In genomic region chr11:3747704-3748103, GRCh38 we compare ENCODE assay signal across 11 cellular contexts. TPM values are rescaled to one million over a fixed set of nuclear protein-coding genes. Genes with fewer than 3 reads are reported as not detected.
DNase-seq lines count a peak whose midpoint lies in the region; ATAC-seq and TF ChIP-seq lines count a peak whose summit lies in the region.
"Had no signal": no experiment of that assay in that cellular context is flagged by ENCODE, and none has a peak within 500 bp of the region (broad histone marks: within the 10 kb centered on the region; RNA-seq: fewer than 3 reads in every experiment).

No MANE protein-coding gene starts in this region.

- 57 to 76% (median 65%) methylated on average over 1 of the region's 1 CpG for WGBS in psoas muscle, 3 donors

- ATAC-seq in psoas muscle, result peak in 3 of 4 donors; percentile 42 to 60 (median 48)
- ATAC-seq in HG03095 (IDR thresholded peaks at IDR 0.05; ENCODE audit: unreplicated experiment), result no peak

- H3K36me3 ChIP-seq in psoas muscle (ENCODE audit: insufficient read depth in 1 of 2, low read depth in 1 of 2), result peaks cover 7 to 98% of the 10 kb centered on the region in 2 donors

- intact Hi-C loops in psoas muscle (cut with DNase I), result no loop called here

- no peaks in the 10 kb centered on the region for H3K9me3 ChIP-seq in psoas muscle

- peak; percentile 13 for DNase-seq in GF-D8 (lab: John Stamatoyannopoulos, UW)
- DNase-seq in NOMO-1 treated with dmso at 0.1 percent for 144 hours (lab: John Stamatoyannopoulos, UW; ENCODE audit: unreplicated experiment), result peak; percentile 0
- peak; percentile 97 for DNase-seq in epithelial cell of esophagus (ENCODE audit: low read depth)
- no peak for DNase-seq in psoas muscle
- no peak for DNase-seq in NCI-H82 treated with DMSO at 0.1 percent for 48 hours (lab: John Stamatoyannopoulos, UW; ENCODE audit: unreplicated experiment)
- no peak for DNase-seq in NCI-H1105 treated with DMSO at 0.1 percent for 48 hours (lab: John Stamatoyannopoulos, UW)
- no peak for DNase-seq in NCI-H2171 (lab: John Stamatoyannopoulos, UW)
- DNase-seq: GDM1, NCI-H146 had no signal

- no peak overlapping the region for H3K27ac ChIP-seq in psoas muscle
- H3K27ac ChIP-seq: VCaP had no signal

- no peak for TF ChIP-seq CTCF in epithelial cell of esophagus (IDR thresholded peaks at IDR 0.05; ENCODE audit: insufficient read depth, low read depth, low read length, missing control alignments)
- no peak for TF ChIP-seq CTCF in psoas muscle (IDR thresholded peaks at IDR 0.05)

- no peak overlapping the region for H3K4me3 ChIP-seq in epithelial cell of esophagus (ENCODE audit: low read length)
- H3K4me3 ChIP-seq in psoas muscle, result no peak overlapping the region

- no peaks in the 10 kb centered on the region for H3K4me1 ChIP-seq in psoas muscle

- no peaks in the 10 kb centered on the region for H3K27me3 ChIP-seq in psoas muscle (ENCODE audit: insufficient read depth in 3 of 3, low read length in 2 of 3)

RNA-seq across cellular contexts. Expression of gene NUP98, which starts 49.6 kb away (rescaled TPM):
- 10 to 100 TPM; 45.3 to 85.1 (median 72.3) TPM for total RNA-seq in psoas muscle
- 10 to 100 TPM; 25.9 to 59.3 (median 37.0) TPM for polyA plus RNA-seq in psoas muscle

Comparison
In these comparisons a context has a peak if more than half of its experiments do, and no peak if none do; other contexts are left out.
1. DNase-seq: peak in GF-D8 (single experiment), NOMO-1 treated with dmso at 0.1 percent for 144 hours (single experiment) and epithelial cell of esophagus (single experiment); none in psoas muscle (0 of 2), NCI-H82 treated with DMSO at 0.1 percent for 48 hours (single experiment), NCI-H1105 treated with DMSO at 0.1 percent for 48 hours (single experiment) and NCI-H2171 (single experiment).